In the genomic region with DNA sequence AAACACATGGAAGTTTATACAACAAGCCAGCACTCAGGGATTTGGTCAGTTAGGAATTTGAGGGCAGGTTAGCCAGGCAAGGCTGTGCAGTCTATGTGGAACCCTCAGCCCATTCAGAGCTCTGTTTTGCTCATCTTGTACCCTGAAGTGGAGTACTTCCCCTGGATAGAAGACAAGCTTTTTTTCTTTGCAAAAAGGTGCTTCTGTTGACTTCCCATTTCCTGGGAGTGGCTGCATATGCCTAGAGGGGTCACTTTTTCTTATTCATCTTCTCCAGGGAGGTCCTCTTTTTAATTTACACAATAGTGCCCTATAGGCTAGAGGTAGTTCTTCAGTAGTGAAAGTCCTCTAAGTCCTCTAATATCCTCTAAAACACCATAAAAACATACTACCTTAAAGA, we compare ENCODE assay signal across 15 cellular contexts.
DNase-seq lines count a peak whose midpoint lies in the region; ATAC-seq, FAIRE-seq and TF ChIP-seq lines count a peak whose summit lies in the region.
"Had no signal": no experiment of that assay in that cellular context is flagged by ENCODE, and none has a peak within 500 bp of the region (broad histone marks: within the 10 kb centered on the region; RNA-seq: fewer than 3 reads in every experiment).

No MANE protein-coding gene starts in this region.

- H3K9ac ChIP-seq in Loucy (ENCODE audit: low read depth, low read length, poor library complexity, severe bottlenecking) (no peak overlapping the region), H1 (replicated peaks in 1 of 4; ENCODE audit: extremely low read depth in 1 of 4, low read depth in 3 of 4, low read length in 3 of 4) (no peak overlapping the region), iPS-20b (ENCODE audit: low read depth, low read length) (peak overlapping the region; percentile 31; the same call in 1 of the 2 replicates)
- H3K9ac ChIP-seq: BLaER1 had no signal

- TF ChIP-seq RAD21 in H1 (IDR thresholded peaks at IDR 0.05 in 1 of 2, conservative IDR thresholded peaks at IDR 0.05 in 1 of 2; ENCODE audit: low read depth in 2 of 2, low read length in 2 of 2) = no peak

- H3K9me2 ChIP-seq in GM23338 (ENCODE audit: insufficient read depth) (peaks cover 22% of the 10 kb centered on the region), Loucy (replicated peaks; ENCODE audit: low read depth, low read length) (no peaks in the 10 kb centered on the region)

- no peaks in the 10 kb centered on the region; the same call in 1 of the 2 replicates for H3F3A ChIP-seq in GM23338 (replicated peaks; ENCODE audit: low read depth)
- no peaks in the 10 kb centered on the region for H3F3A ChIP-seq in Loucy (ENCODE audit: low read depth)

- no peak overlapping the region for H3K14ac ChIP-seq in H1 (ENCODE audit: insufficient read length)

- no peak overlapping the region for H4K8ac ChIP-seq in H1 (ENCODE audit: extremely low read depth, insufficient read depth, low read length)

- no peaks in the 10 kb centered on the region for H3K23me2 ChIP-seq in H1 (ENCODE audit: low read depth, low read length)

- H2BK5ac ChIP-seq in H1 (ENCODE audit: low read depth, low read length) = peak overlapping the region; percentile 82; the same call in 1 of the 2 replicates

- no peak overlapping the region for H3K4ac ChIP-seq in H1 (replicated peaks; ENCODE audit: insufficient read length, low read depth, low read length)

- 0 out of 2 replicates have a peak overlapping the region, but pooled peaks have one; percentile 5 for H2BK12ac ChIP-seq in H1 (ENCODE audit: low read depth, low read length)

- H3K79me1 ChIP-seq in H1 (ENCODE audit: low read depth, low read length) = no peaks in the 10 kb centered on the region

- no peaks in the 10 kb centered on the region for H3K27me3 Mint-ChIP-seq in GM23338 (ENCODE audit: insufficient read depth, low read depth, poor library complexity)

- no peak for TF ChIP-seq POLR2A in H1 (IDR thresholded peaks at IDR 0.05; ENCODE audit: control extremely low read depth in 1 of 2, low read depth in 2 of 2, low read length in 2 of 2)
- TF ChIP-seq POLR2A in GM12891 (IDR thresholded peaks at IDR 0.05; ENCODE audit: low read depth, low read length) = no peak

- peak; percentile 34 for DNase-seq in GM23338 (ENCODE audit: low spot score)
- no peak for DNase-seq in H1 (ENCODE audit: low read depth in 1 of 2, low spot score in 2 of 2)
- no peak for DNase-seq in GM12891 (ENCODE audit: insufficient read length, low spot score)
- no peak for DNase-seq in anterior cingulate cortex (lab: John Stamatoyannopoulos, UW)
- DNase-seq in NCI-H748 (lab: John Stamatoyannopoulos, UW; ENCODE audit: unreplicated experiment) = no peak
- DNase-seq in NCI-H69 (lab: John Stamatoyannopoulos, UW) = no peak
- DNase-seq: 8988T; AML-193; CD4-positive, CD25-positive, alpha-beta regulatory T cell; IMR-90 had no signal

- H3K79me2 ChIP-seq in GM23338 (replicated peaks; ENCODE audit: insufficient read depth) (no peaks in the 10 kb centered on the region), Loucy (ENCODE audit: insufficient read depth, low read length) (no peaks in the 10 kb centered on the region), H1 (ENCODE audit: control insufficient read depth in 1 of 2, insufficient read depth in 2 of 2, low read length in 2 of 2) (no peaks in the 10 kb centered on the region)

- H3K36me3 Mint-ChIP-seq in GM23338 (ENCODE audit: low read depth) = peaks cover 2% of the 10 kb centered on the region; the same call in 2 of the 3 replicates
- H3K36me3 Mint-ChIP-seq: CD4-positive, CD25-positive, alpha-beta regulatory T cell had no signal

- ATAC-seq in GM23338 = peak; percentile 77

- H3K4me3 Mint-ChIP-seq in GM23338 = no peak overlapping the region
- H3K4me3 Mint-ChIP-seq: CD4-positive, CD25-positive, alpha-beta regulatory T cell had no signal

- peak overlapping the region; percentile 51; the same call in 1 of the 2 replicates for H3K18ac ChIP-seq in H1 (ENCODE audit: extremely low read depth, low read length)

- H3K27me3 ChIP-seq in GM23338 (ENCODE audit: insufficient read depth) (no peaks in the 10 kb centered on the region), Loucy (ENCODE audit: insufficient read depth, low read length, poor library complexity, severe bottlenecking) (no peaks in the 10 kb centered on the region), H1 (replicated peaks in 1 of 4; ENCODE audit: control insufficient read depth in 3 of 4, extremely low read depth in 1 of 4, insufficient read depth in 3 of 4, low read length in 3 of 4) (no peaks in the 10 kb centered on the region), iPS-20b (ENCODE audit: insufficient read depth, low read length) (no peaks in the 10 kb centered on the region)
- H3K27me3 ChIP-seq: BLaER1 had no signal

- peak overlapping the region; percentile 31 for H3K4me3 ChIP-seq in GM23338
- H3K4me3 ChIP-seq in Loucy (ENCODE audit: low read length, poor library complexity, severe bottlenecking) = no peak overlapping the region
- H3K4me3 ChIP-seq in H1 (ENCODE audit: extremely low read depth in 1 of 4, insufficient read depth in 2 of 4, low read depth in 3 of 4, low read length in 4 of 4) = peak overlapping the region in 1 of 4 experiments; percentile 15; a peak in 1 of 8 replicates
- peak overlapping the region; percentile 34; the same call in 1 of the 2 replicates for H3K4me3 ChIP-seq in iPS-20b (ENCODE audit: low read length)
- H3K4me3 ChIP-seq: BLaER1 had no signal

- H3K9me3 Mint-ChIP-seq in GM23338 = peaks cover under 1% of the 10 kb centered on the region; the same call in 1 of the 3 replicates
- H3K9me3 Mint-ChIP-seq: CD4-positive, CD25-positive, alpha-beta regulatory T cell had no signal

- H2BK120ac ChIP-seq in H1 (replicated peaks; ENCODE audit: low read depth, low read length) = no peak overlapping the region

- no peaks in the 10 kb centered on the region for H3K9me3 ChIP-seq in Loucy (ENCODE audit: insufficient read depth, low read depth, low read length)
- H3K9me3 ChIP-seq in H1 (ENCODE audit: insufficient read depth in 2 of 2, low read depth in 1 of 2, low read length in 1 of 2) = no peaks in the 10 kb centered on the region
- H3K9me3 ChIP-seq in iPS-20b (ENCODE audit: insufficient read depth, low read depth, low read length) = no peaks in the 10 kb centered on the region
- H3K9me3 ChIP-seq: BLaER1 had no signal

- no peak overlapping the region for H2BK20ac ChIP-seq in H1 (ENCODE audit: low read length)

- H3K4me1 ChIP-seq in GM23338 (ENCODE audit: insufficient read depth) = peaks cover 34% of the 10 kb centered on the region
- H3K4me1 ChIP-seq in Loucy (ENCODE audit: insufficient read depth, low read length, poor library complexity, severe bottlenecking) = peaks cover 5% of the 10 kb centered on the region
- H3K4me1 ChIP-seq in H1 (replicated peaks in 1 of 4; ENCODE audit: control insufficient read depth in 3 of 4, insufficient read depth in 4 of 4, low read length in 3 of 4) = peaks cover 0 to 9% (median 8%) of the 10 kb centered on the region in 4 experiments; a peak in 5 of 7 replicates
- H3K4me1 ChIP-seq in iPS-20b (ENCODE audit: insufficient read depth, low read length) = peaks cover 24% of the 10 kb centered on the region
- H3K4me1 ChIP-seq: BLaER1 had no signal

- FAIRE-seq in H1 (lab: Jason Lieb, UNC) (no peak), GM12891 (lab: Jason Lieb, UNC) (no peak)
- FAIRE-seq: GM18507, HTR-8/SVneo had no signal

- no peak overlapping the region for H4K5ac ChIP-seq in H1 (ENCODE audit: insufficient read length, low read depth, low read length)

- no peak for TF ChIP-seq EP300 in H1 (IDR thresholded peaks at IDR 0.05; ENCODE audit: borderline replicate concordance in 1 of 2, low read depth in 2 of 2, low read length in 2 of 2)

- no peak overlapping the region for H2AK5ac ChIP-seq in H1 (ENCODE audit: low read depth, low read length)

- H2AFZ ChIP-seq in GM23338 (no peak overlapping the region), Loucy (ENCODE audit: low read length) (peak overlapping the region; percentile 51; the same call in 1 of the 2 replicates), H1 (ENCODE audit: low read length) (no peak overlapping the region)

- H3K27ac ChIP-seq in GM23338 (ENCODE audit: low read depth) (peak overlapping the region; percentile 90), H1 (ENCODE audit: low read depth, low read length) (no peak overlapping the region), iPS-20b (ENCODE audit: low read length) (no peak overlapping the region)
- H3K27ac ChIP-seq: BLaER1 had no signal

- H2BK15ac ChIP-seq in H1 (ENCODE audit: low read length) = no peak overlapping the region

- no peak overlapping the region for H3K56ac ChIP-seq in H1 (replicated peaks; ENCODE audit: insufficient read length, low read depth, low read length)

- H3K4me1 Mint-ChIP-seq in GM23338 = peaks cover 40% of the 10 kb centered on the region
- H3K4me1 Mint-ChIP-seq: CD4-positive, CD25-positive, alpha-beta regulatory T cell had no signal

- H3K23ac ChIP-seq in H1 (ENCODE audit: insufficient read length) = no peak overlapping the region

- H3K4me2 ChIP-seq in GM23338 (peak overlapping the region; percentile 60), Loucy (ENCODE audit: low read depth, low read length, poor library complexity, severe bottlenecking) (no peak overlapping the region), H1 (ENCODE audit: insufficient read depth in 1 of 2, low read depth in 2 of 2, low read length in 2 of 2) (peak overlapping the region in 1 of 2 experiments; percentile 30; a peak in 1 of 4 replicates)
- H3K4me2 ChIP-seq: BLaER1 had no signal

- no peak overlapping the region for H4K91ac ChIP-seq in H1 (replicated peaks; ENCODE audit: insufficient read length, low read length)

- CTCF ChIA-PET in H1 (lab: Charles Lee; ENCODE audit: partially characterized antibody) = interaction anchor here (0.6 to 1.3 kb wide), 8 partner anchors 13 to 583 kb away, joined by 3 to 5 read pairs (median 4); a partner anchor contains a TSS

- H3K27ac Mint-ChIP-seq in GM23338 = peak overlapping the region; percentile 82; the same call in 1 of the 2 replicates
- H3K27ac Mint-ChIP-seq: CD4-positive, CD25-positive, alpha-beta regulatory T cell had no signal

- TF ChIP-seq CTCF in GM23338 (conservative IDR thresholded peaks at IDR 0.05; ENCODE audit: low read depth in 2 of 2) = no peak
- no peak for TF ChIP-seq CTCF in Loucy (conservative IDR thresholded peaks at IDR 0.05; ENCODE audit: low read length)
- TF ChIP-seq CTCF in H1 (IDR thresholded peaks at IDR 0.05; ENCODE audit: control extremely low read depth in 1 of 3, insufficient read depth in 1 of 3, low read depth in 1 of 3, low read length in 3 of 3) = no peak

- POLR2A ChIA-PET in H1 (lab: Charles Lee; ENCODE audit: partially characterized antibody) = interaction anchor here (0.6 to 1.5 kb wide), 4 partner anchors 14 to 225 kb away, joined by 3 read pairs; a partner anchor contains a TSS

- H3K36me3 ChIP-seq in GM23338 (ENCODE audit: insufficient read depth) = no peaks in the 10 kb centered on the region
- no peaks in the 10 kb centered on the region for H3K36me3 ChIP-seq in Loucy (ENCODE audit: insufficient read depth, low read length)
- H3K36me3 ChIP-seq in H1 (ENCODE audit: control insufficient read depth in 2 of 4, insufficient read depth in 4 of 4, low read length in 3 of 4) = no peaks in the 10 kb centered on the region
- no peaks in the 10 kb centered on the region for H3K36me3 ChIP-seq in iPS-20b (ENCODE audit: insufficient read depth, low read depth, low read length)
- H3K36me3 ChIP-seq: BLaER1 had no signal

- no peaks in the 10 kb centered on the region for H4K20me1 ChIP-seq in GM23338 (replicated peaks; ENCODE audit: insufficient read depth)
- H4K20me1 ChIP-seq in Loucy (ENCODE audit: insufficient read depth, low read length, poor library complexity, severe bottlenecking) = no peaks in the 10 kb centered on the region
- H4K20me1 ChIP-seq in H1 (replicated peaks in 1 of 2; ENCODE audit: control insufficient read depth in 1 of 2, insufficient read depth in 2 of 2, low read length in 2 of 2) = no peaks in the 10 kb centered on the region
- H4K20me1 ChIP-seq: BLaER1 had no signal
